ENCODE assay signal across 21 cellular contexts in the genomic region with DNA sequence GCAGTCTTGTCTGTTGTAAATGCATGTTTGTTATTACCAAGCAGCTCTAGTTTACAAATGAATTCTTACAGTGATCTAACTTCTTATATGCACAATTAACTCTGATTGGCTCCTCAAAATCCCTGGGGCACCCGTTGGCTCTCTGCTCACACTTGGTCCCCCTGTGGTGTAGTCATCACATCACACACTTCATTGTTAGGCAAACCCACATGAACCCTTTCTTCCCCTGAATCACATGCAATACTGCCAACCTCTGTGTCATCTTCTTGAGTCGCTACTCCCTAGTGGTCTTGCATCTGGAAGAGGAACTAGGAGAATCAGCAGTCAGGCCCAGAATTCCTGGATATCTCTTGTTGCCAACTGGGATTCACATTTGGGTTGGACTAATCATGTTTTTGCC.
A peak's percentile ranks its signal among the peaks of the same experiment; 100 is the strongest.
DNase-seq lines count a peak whose midpoint lies in the region; ATAC-seq, FAIRE-seq and TF ChIP-seq lines count a peak whose summit lies in the region.
"Had no signal": no experiment of that assay in that cellular context is flagged by ENCODE, and none has a peak within 500 bp of the region (broad histone marks: within the 10 kb centered on the region; RNA-seq: fewer than 3 reads in every experiment).

No MANE protein-coding gene starts in this region.

- H2BK20ac ChIP-seq in H9 (ENCODE audit: low read depth, low read length, poor library complexity, severe bottlenecking), result no peak overlapping the region

- H3K36me3 ChIP-seq in RWPE2 (ENCODE audit: low read depth) (no peaks in the 10 kb centered on the region), colonic mucosa (no peaks in the 10 kb centered on the region)
- H3K36me3 ChIP-seq: esophagus squamous epithelium, uterus had no signal

- H3K4me1 Mint-ChIP-seq in H9, result peaks cover 9 to 16% of the 10 kb centered on the region in 2 experiments
- no peaks in the 10 kb centered on the region for H3K4me1 Mint-ChIP-seq in activated naive CD8-positive, alpha-beta T cell treated with anti-CD3 and anti-CD28 coated beads, Interleukin-2, amount 50 U/mL, for 24 hours
- H3K4me1 Mint-ChIP-seq: immature natural killer cell; mesothelial cell of epicardium; stimulated activated naive B cell treated with anti-CD40 and anti-IgM and Interleukin-4, amounts not matched to agents 10 μg/mL and 1 μg/mL and 100 μg/mL, for 72 hours had no signal

- CTCF ChIA-PET in A549 (lab: Yijun Ruan, JAX), result no interaction called here

- H4K91ac ChIP-seq in H9 (ENCODE audit: insufficient read length, low read depth, low read length), result no peak overlapping the region

- H3K9me3 Mint-ChIP-seq in H9, result peaks cover 5 to 6% of the 10 kb centered on the region in 2 experiments
- peaks cover 4% of the 10 kb centered on the region for H3K9me3 Mint-ChIP-seq in activated naive CD8-positive, alpha-beta T cell treated with anti-CD3 and anti-CD28 coated beads, Interleukin-2, amount 50 U/mL, for 24 hours

- H3K56ac ChIP-seq in H9 (ENCODE audit: insufficient read length, low read depth, low read length), result no peak overlapping the region

- no peak for TF ChIP-seq RAD21 in A549 (conservative IDR thresholded peaks at IDR 0.05 in 1 of 2, IDR thresholded peaks at IDR 0.05 in 1 of 2)

- no peaks in the 10 kb centered on the region for H3K23me2 ChIP-seq in H9 (ENCODE audit: insufficient read length, low read depth, low read length, poor library complexity, severe bottlenecking)

- peak overlapping the region in 2 of 3 experiments; percentile 28 to 71; a peak in 2 of 7 replicates for H3K27ac Mint-ChIP-seq in H9
- H3K27ac Mint-ChIP-seq in activated naive CD8-positive, alpha-beta T cell treated with anti-CD3 and anti-CD28 coated beads, Interleukin-2, amount 50 U/mL, for 24 hours, result no peak overlapping the region
- H3K27ac Mint-ChIP-seq: activated T-helper 1 cell treated with anti-CD3 and anti-CD28 coated beads, Interleukin-12 subunit alpha, Interleukin-12 subunit beta, Interleukin-2, Interleukin-4 antibody, amounts not matched to agents 30 ng/mL and 10 ng/mL and 1 ng/mL, durations not matched to agents 14 hours and 24 hours and 36 hours; immature natural killer cell; mesothelial cell of epicardium; stimulated activated naive B cell treated with anti-CD40 and anti-IgM and Interleukin-4, amounts not matched to agents 10 μg/mL and 1 μg/mL and 100 μg/mL, for 72 hours; T-helper 1 cell treated with Interleukin-12 subunit alpha and Interleukin-12 subunit beta and Interleukin-4 antibody, amounts not matched to agents 30 μg/mL and 1 μg/mL, for 36 hours had no signal

- 67% methylated on average over 2 of the region's 2 CpGs for WGBS in A549 (ENCODE audit: missing lambda C conversion rate)
- WGBS in H9 (ENCODE audit: extremely low coverage, insufficient read length, low lambda C conversion rate), result no CpG with 5 or more reads among the region's 2 CpGs

- H2BK5ac ChIP-seq in H9 (ENCODE audit: insufficient read length, low read length), result no peak overlapping the region

- H3K4me1 ChIP-seq in A549 (peaks cover 14% of the 10 kb centered on the region), H9 (ENCODE audit: insufficient read depth, low read length) (peaks cover 3% of the 10 kb centered on the region), RWPE2 (ENCODE audit: insufficient read depth, poor library complexity, severe bottlenecking) (no peaks in the 10 kb centered on the region), colonic mucosa (no peaks in the 10 kb centered on the region)
- H3K4me1 ChIP-seq: esophagus squamous epithelium, uterus had no signal

- no peak overlapping the region for H2BK15ac ChIP-seq in H9 (ENCODE audit: low read depth, low read length)

- POLR2A ChIA-PET in A549 (lab: Yijun Ruan, JAX), result no interaction called here

- peak in 1 of 2 experiments; percentile 38 for DNase-seq in A549 (ENCODE audit: low read depth in 1 of 2, low spot score in 1 of 2)
- DNase-seq in H9, result no peak
- no peak for DNase-seq in RWPE2 (ENCODE audit: low spot score)
- DNase-seq in fibroblast of the conjunctiva (ENCODE audit: low read depth), result peak; percentile 49
- DNase-seq in colonic mucosa, result no peak
- DNase-seq in NCI-H2107 (lab: John Stamatoyannopoulos, UW), result no peak
- DNase-seq in activated naive CD8-positive, alpha-beta T cell treated with anti-CD3 and anti-CD28 coated beads, Interleukin-2, amount 50 U/mL, for 24 hours, result no peak
- DNase-seq: activated CD4-positive, alpha-beta T cell treated with anti-CD3 and anti-CD28 coated beads for 48 hours; dermis blood vessel endothelial cell; esophagus squamous epithelium; immature natural killer cell; NCI-H1436 treated with DMSO at 0.1 percent for 48 hours; NCI-H524; stimulated activated naive B cell treated with anti-CD40 and anti-IgM and Interleukin-4, amounts not matched to agents 10 μg/mL and 1 μg/mL and 100 μg/mL, for 72 hours; uterus had no signal

- no peak overlapping the region for H3K23ac ChIP-seq in H9 (ENCODE audit: insufficient read length, low read depth, low read length)

- H2BK120ac ChIP-seq in H9 (ENCODE audit: low read depth, low read length, poor library complexity, severe bottlenecking), result no peak overlapping the region

- TF ChIP-seq POLR2A in A549 (IDR thresholded peaks at IDR 0.05; ENCODE audit: low read length), result no peak

- H3K27me3 Mint-ChIP-seq in H9 (ENCODE audit: low read depth), result no peaks in the 10 kb centered on the region; the same call in 1 of the 2 replicates
- peaks cover 2% of the 10 kb centered on the region for H3K27me3 Mint-ChIP-seq in activated naive CD8-positive, alpha-beta T cell treated with anti-CD3 and anti-CD28 coated beads, Interleukin-2, amount 50 U/mL, for 24 hours

- intact Hi-C loops in colonic mucosa (cut with DNase I), result no loop called here

- no peak overlapping the region for H2BK12ac ChIP-seq in H9 (ENCODE audit: insufficient read length, low read depth, low read length)

- TF ChIP-seq CTCF in A549 (IDR thresholded peaks at IDR 0.05), result no peak
- no peak for TF ChIP-seq CTCF in H9 (conservative IDR thresholded peaks at IDR 0.05)
- no peak for TF ChIP-seq CTCF in RWPE2 (IDR thresholded peaks at IDR 0.05; ENCODE audit: poor library complexity, severe bottlenecking)
- TF ChIP-seq CTCF in colonic mucosa (IDR thresholded peaks at IDR 0.05), result no peak

- H3K4me2 ChIP-seq in A549, result no peak overlapping the region
- no peak overlapping the region for H3K4me2 ChIP-seq in H9 (ENCODE audit: insufficient read depth, insufficient read length, low read length)

- FAIRE-seq in A549 (lab: Jason Lieb, UNC), result no peak
- FAIRE-seq: GM18507 had no signal

- H3T11ph ChIP-seq in H9 (ENCODE audit: low read length), result no peak overlapping the region

- no peak overlapping the region for H4K5ac ChIP-seq in H9 (ENCODE audit: insufficient read length, low read depth, low read length)

- H3K27me3 ChIP-seq in H9 (ENCODE audit: insufficient read depth, low read length) (no peaks in the 10 kb centered on the region), RWPE2 (ENCODE audit: insufficient read depth, poor library complexity, severe bottlenecking) (no peaks in the 10 kb centered on the region), colonic mucosa (no peaks in the 10 kb centered on the region)
- H3K27me3 ChIP-seq: esophagus squamous epithelium, uterus had no signal

- no peak overlapping the region for H2AK5ac ChIP-seq in H9 (ENCODE audit: insufficient read length, low read length)

- peaks cover 5 to 6% (median 6%) of the 10 kb centered on the region in 3 experiments for H3K36me3 Mint-ChIP-seq in H9 (ENCODE audit: insufficient read depth in 1 of 3, low read depth in 3 of 3)
- H3K36me3 Mint-ChIP-seq in activated naive CD8-positive, alpha-beta T cell treated with anti-CD3 and anti-CD28 coated beads, Interleukin-2, amount 50 U/mL, for 24 hours (ENCODE audit: low read depth), result peaks cover 5% of the 10 kb centered on the region
- H3K36me3 Mint-ChIP-seq: immature natural killer cell; mesothelial cell of epicardium; stimulated activated naive B cell treated with anti-CD40 and anti-IgM and Interleukin-4, amounts not matched to agents 10 μg/mL and 1 μg/mL and 100 μg/mL, for 72 hours had no signal

- no peaks in the 10 kb centered on the region for H4K20me1 ChIP-seq in H9 (ENCODE audit: control insufficient read depth, insufficient read depth, insufficient read length)

- no peak overlapping the region for H3K4me3 Mint-ChIP-seq in H9
- no peak overlapping the region for H3K4me3 Mint-ChIP-seq in activated naive CD8-positive, alpha-beta T cell treated with anti-CD3 and anti-CD28 coated beads, Interleukin-2, amount 50 U/mL, for 24 hours
- H3K4me3 Mint-ChIP-seq: activated T-helper 1 cell treated with anti-CD3 and anti-CD28 coated beads, Interleukin-12 subunit alpha, Interleukin-12 subunit beta, Interleukin-2, Interleukin-4 antibody, amounts not matched to agents 30 ng/mL and 10 ng/mL and 1 ng/mL, durations not matched to agents 14 hours and 24 hours and 36 hours; immature natural killer cell; mesothelial cell of epicardium; stimulated activated naive B cell treated with anti-CD40 and anti-IgM and Interleukin-4, amounts not matched to agents 10 μg/mL and 1 μg/mL and 100 μg/mL, for 72 hours; T-helper 1 cell treated with Interleukin-12 subunit alpha and Interleukin-12 subunit beta and Interleukin-4 antibody, amounts not matched to agents 30 μg/mL and 1 μg/mL, for 36 hours had no signal

- H3K79me1 ChIP-seq in H9 (ENCODE audit: insufficient read depth, low read depth, low read length, poor library complexity, severe bottlenecking), result no peaks in the 10 kb centered on the region

- H3K9ac ChIP-seq in H9 (ENCODE audit: extremely low read depth, insufficient read length, low read length) (no peak overlapping the region), colonic mucosa (ENCODE audit: low read depth in 2 of 2, low read length in 2 of 2) (no peak overlapping the region)

- H3K14ac ChIP-seq in H9 (ENCODE audit: insufficient read depth, low read length), result no peak overlapping the region

- no peak overlapping the region for H2AFZ ChIP-seq in H9 (ENCODE audit: low read length)

- H3K27ac ChIP-seq in A549 (peak overlapping the region in 1 of 2 experiments; percentile 13; a peak in 1 of 6 replicates), H9 (ENCODE audit: insufficient read length, low read depth, low read length) (no peak overlapping the region), RWPE2 (ENCODE audit: poor library complexity, severe bottlenecking) (no peak overlapping the region), colonic mucosa (no peak overlapping the region)
- H3K27ac ChIP-seq: esophagus squamous epithelium, uterus had no signal

- H3K79me2 ChIP-seq in H9 (ENCODE audit: insufficient read depth, low read length), result no peaks in the 10 kb centered on the region

- ATAC-seq in A549 (peak; percentile 43 to 53; a peak in 3 of 6 replicates), RWPE2 (ENCODE audit: low read depth) (peak; percentile 40; the same call in 1 of the 3 replicates)
- no peak for ATAC-seq in activated CD4-positive, CD25-positive, alpha-beta regulatory T cell treated with anti-CD3 and anti-CD28 coated beads, Interleukin-2, amount 50 U/mL, for 24 hours
- no peak for ATAC-seq in activated naive CD8-positive, alpha-beta T cell treated with anti-CD3 and anti-CD28 coated beads, Interleukin-2, amount 50 U/mL, for 24 hours
- ATAC-seq: Panc1; stimulated activated naive B cell treated with anti-CD40 and anti-IgM and Interleukin-4, amounts not matched to agents 10 μg/mL and 1 μg/mL and 100 μg/mL, for 72 hours had no signal

- no peaks in the 10 kb centered on the region for H3K9me3 ChIP-seq in A549
- no peaks in the 10 kb centered on the region for H3K9me3 ChIP-seq in H9 (ENCODE audit: control insufficient read depth, low read depth, low read length)
- H3K9me3 ChIP-seq in RWPE2 (ENCODE audit: severe bottlenecking), result no peaks in the 10 kb centered on the region
- H3K9me3 ChIP-seq in colonic mucosa, result no peaks in the 10 kb centered on the region
- H3K9me3 ChIP-seq: esophagus squamous epithelium, uterus had no signal

- H4K8ac ChIP-seq in H9 (replicated peaks; ENCODE audit: insufficient read length, low read depth, low read length), result no peak overlapping the region

- H3K18ac ChIP-seq in H9 (ENCODE audit: insufficient read length, low read depth, low read length), result no peak overlapping the region

- no peak overlapping the region for H3K4ac ChIP-seq in H9 (ENCODE audit: low read depth, low read length)

- no peak overlapping the region for H3K4me3 ChIP-seq in A549
- H3K4me3 ChIP-seq in RWPE2 (ENCODE audit: severe bottlenecking), result no peak overlapping the region
- H3K4me3 ChIP-seq in colonic mucosa, result no peak overlapping the region
- H3K4me3 ChIP-seq: esophagus squamous epithelium, uterus had no signal

- TF ChIP-seq EP300 in A549 (IDR thresholded peaks at IDR 0.05), result no peak

Comparison
In these comparisons a context has a peak if more than half of its experiments do, and no peak if none do; other contexts are left out.
1. ATAC-seq: peak in A549 (2 of 2) and RWPE2 (single experiment); none in activated CD4-positive, CD25-positive, alpha-beta regulatory T cell treated with anti-CD3 and anti-CD28 coated beads, Interleukin-2, amount 50 U/mL, for 24 hours (0 of 2) and activated naive CD8-positive, alpha-beta T cell treated with anti-CD3 and anti-CD28 coated beads, Interleukin-2, amount 50 U/mL, for 24 hours (single experiment).